ENCODE assay signal across 8 cellular contexts in the genomic region with DNA sequence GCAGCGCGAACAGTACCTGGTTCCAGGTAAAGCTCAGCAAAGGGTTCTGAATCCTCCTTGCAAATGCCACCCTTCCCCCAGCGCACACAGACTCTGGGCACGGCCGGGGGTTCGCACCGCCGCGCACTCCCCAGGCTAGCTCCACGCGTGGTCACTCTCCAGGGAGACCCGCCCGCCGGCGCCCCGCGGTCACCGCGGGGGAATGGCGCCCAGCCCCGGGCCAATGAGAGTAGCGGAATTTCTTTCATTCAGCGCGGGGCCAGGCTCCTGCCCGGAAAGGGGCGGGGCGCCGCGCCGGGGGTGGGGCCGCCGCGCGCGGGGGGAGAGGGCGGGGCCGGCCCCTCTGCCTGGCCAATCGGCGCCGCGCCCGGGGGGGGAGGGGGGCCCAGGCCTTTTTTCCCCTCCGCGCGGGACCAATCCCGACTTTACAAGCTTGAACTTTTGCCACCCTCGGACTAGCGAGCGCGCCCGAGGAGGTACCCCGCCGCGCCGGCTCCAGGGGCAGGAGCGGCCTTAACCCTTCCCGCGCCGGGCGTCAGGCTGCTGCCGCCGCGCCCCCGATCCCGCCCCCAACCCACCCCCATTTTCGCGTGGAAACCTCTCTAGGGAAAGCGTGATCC. TPM values are rescaled to one million over a fixed set of nuclear protein-coding genes. Genes with fewer than 3 reads are reported as not detected.
A peak's percentile ranks its signal among the peaks of the same experiment; 100 is the strongest.
DNase-seq lines count a peak whose midpoint lies in the region; ATAC-seq and TF ChIP-seq lines count a peak whose summit lies in the region.

No MANE protein-coding gene starts in this region.

- H3F3A ChIP-seq in OCI-LY1 (ENCODE audit: insufficient read depth, low read length), result no peaks in the 10 kb centered on the region

- H3K9me2 ChIP-seq in OCI-LY1 (ENCODE audit: low read depth, low read length), result no peaks in the 10 kb centered on the region

- peaks cover 13 to 15% of the 10 kb centered on the region in 2 donors for H3K36me3 Mint-ChIP-seq in CD14-positive monocyte

- H3K27me3 Mint-ChIP-seq in CD14-positive monocyte (ENCODE audit: low read depth in 3 of 3), result peaks cover 26 to 33% (median 26%) of the 10 kb centered on the region in 3 donors

- H3K4me1 ChIP-seq in OCI-LY1 (ENCODE audit: insufficient read depth, low read length, severe bottlenecking) (peaks cover 29% of the 10 kb centered on the region), mucosa of descending colon (ENCODE audit: low read depth) (peaks cover 18% of the 10 kb centered on the region)

- H3K9me3 ChIP-seq in OCI-LY1 (ENCODE audit: low read length) (no peaks in the 10 kb centered on the region), mucosa of descending colon (no peaks in the 10 kb centered on the region)

- H4K20me1 ChIP-seq in OCI-LY1 (ENCODE audit: insufficient read depth, low read length), result no peaks in the 10 kb centered on the region

- peak overlapping the region; percentile 98 for H3K9ac ChIP-seq in OCI-LY1 (ENCODE audit: low read length)

- intact Hi-C loops in CD14-positive monocyte (cut with micrococcal nuclease) (loop anchor here (5.0 to 10.0 kb wide), 4 partner anchors 84 to 316 kb away; a partner anchor contains a TSS), mucosa of descending colon (cut with DNase I, micrococcal nuclease) (no loop called here)

- peak; percentile 92 for DNase-seq in CD14-positive monocyte (ENCODE audit: low spot score)
- DNase-seq in HUDEP-2 (lab: John Stamatoyannopoulos, UW; ENCODE audit: unreplicated experiment in 76 of 76), result peak in 71 of 76 experiments; percentile 13 to 89 (median 72)
- peak; percentile 94 for DNase-seq in activated CD8-positive, alpha-beta memory T cell treated with anti-CD3 and anti-CD28 coated beads, Interleukin-2, amount 50 U/mL, for 48 hours
- peak; percentile 91 for DNase-seq in epithelial cell of esophagus (ENCODE audit: low read depth)
- peak; percentile 95 to 98 (median 98) for DNase-seq in mucosa of descending colon
- DNase-seq in stimulated activated CD8-positive, alpha-beta memory T cell treated with anti-CD3 and anti-CD28 coated beads, Interleukin-2, amount 100 ng/mL, for 48 hours (ENCODE audit: low read depth in 2 of 2), result peak; percentile 77 to 84

- H3K4me3 ChIP-seq in OCI-LY1 (ENCODE audit: low read depth, low read length, poor library complexity, severe bottlenecking), result peak overlapping the region; percentile 83
- H3K4me3 ChIP-seq in epithelial cell of esophagus (ENCODE audit: low read length), result peak overlapping the region; percentile 46
- peak overlapping the region; percentile 34 for H3K4me3 ChIP-seq in mucosa of descending colon

- H2AFZ ChIP-seq in OCI-LY1 (ENCODE audit: low read length), result peak overlapping the region; percentile 3; the same call in 1 of the 2 replicates

- H3K4me2 ChIP-seq in OCI-LY1 (ENCODE audit: low read length), result peak overlapping the region; percentile 94

- peak overlapping the region; percentile 84 to 94 for H3K4me3 Mint-ChIP-seq in CD14-positive monocyte

- peak; percentile 55 for ATAC-seq in GM19438 (IDR thresholded peaks at IDR 0.05; ENCODE audit: low read depth, unreplicated experiment)
- peak; percentile 83 for ATAC-seq in mucosa of descending colon

- no peaks in the 10 kb centered on the region for H3K27me3 ChIP-seq in OCI-LY1 (ENCODE audit: insufficient read depth, low read length)

- peak overlapping the region; percentile 57 to 94 (median 90) for H3K27ac Mint-ChIP-seq in CD14-positive monocyte

- H3K36me3 ChIP-seq in OCI-LY1 (ENCODE audit: insufficient read depth, low read length) (no peaks in the 10 kb centered on the region), mucosa of descending colon (ENCODE audit: low read depth) (no peaks in the 10 kb centered on the region)

- H3K27ac ChIP-seq in OCI-LY1 (ENCODE audit: low read depth, low read length, poor library complexity, severe bottlenecking), result peak overlapping the region; percentile 90

- peaks cover 13% of the 10 kb centered on the region for H3K79me2 ChIP-seq in OCI-LY1 (ENCODE audit: insufficient read depth, low read length)

- H3K9me3 Mint-ChIP-seq in CD14-positive monocyte, result peaks cover 0 to 5% (median 2%) of the 10 kb centered on the region in 7 donors

- H3K4me1 Mint-ChIP-seq in CD14-positive monocyte, result peaks cover 31% of the 10 kb centered on the region

- TF ChIP-seq CTCF in CD14-positive monocyte (IDR thresholded peaks at IDR 0.05) (no peak), OCI-LY1 (IDR thresholded peaks at IDR 0.05; ENCODE audit: low read length) (no peak), epithelial cell of esophagus (IDR thresholded peaks at IDR 0.05; ENCODE audit: insufficient read depth, low read depth, low read length, missing control alignments) (no peak), mucosa of descending colon (IDR thresholded peaks at IDR 0.05) (no peak)

RNA-seq across cellular contexts. Expression of a gene that starts 1.1 kb away (rescaled TPM):
- not detected for polyA plus RNA-seq in CD14-positive monocyte
- total RNA-seq in mucosa of descending colon, result 10 to 100 TPM; 11.5 to 18.5 (median 12.8) TPM

Comparison
In these comparisons a context has a peak if more than half of its experiments do, and no peak if none do; other contexts are left out.
1. Peak in every context shown above with its lines: DNase-seq, ATAC-seq, H3K4me3 ChIP-seq and H3K27ac ChIP-seq.
2. intact Hi-C loops: an anchor here in CD14-positive monocyte (5.0 to 10.0 kb wide); none called in mucosa of descending colon.